ENCODE assay signal across 15 cellular contexts in genomic region chr12:52494100-52494499, GRCh38. TPM values are rescaled to one million over a fixed set of nuclear protein-coding genes. Genes with fewer than 3 reads are reported as not detected.
DNase-seq lines count a peak whose midpoint lies in the region; ATAC-seq and TF ChIP-seq lines count a peak whose summit lies in the region.
"Had no signal": no experiment of that assay in that cellular context is flagged by ENCODE, and none has a peak within 500 bp of the region (broad histone marks: within the 10 kb centered on the region; RNA-seq: fewer than 3 reads in every experiment).

No MANE protein-coding gene starts in this region.

- peaks cover 34% of the 10 kb centered on the region for H3K36me3 ChIP-seq in RWPE2 (ENCODE audit: low read depth)
- no peaks in the 10 kb centered on the region for H3K36me3 ChIP-seq in mesendoderm (ENCODE audit: control insufficient read depth, insufficient read depth, low read length)
- no peaks in the 10 kb centered on the region for H3K36me3 ChIP-seq in tibial nerve
- H3K36me3 ChIP-seq: BLaER1 treated with 17β-estradiol and CSF1 and Interleukin-3, amounts not matched to agents 10 nM and 100 nM; HAP-1 had no signal

- TF ChIP-seq POLR2A in tibial nerve (IDR thresholded peaks at IDR 0.05): no peak

- H3K9me3 ChIP-seq in RWPE2 (ENCODE audit: severe bottlenecking) (no peaks in the 10 kb centered on the region), tibial nerve (no peaks in the 10 kb centered on the region)
- H3K9me3 ChIP-seq: BLaER1 treated with 17β-estradiol and CSF1 and Interleukin-3, amounts not matched to agents 10 nM and 100 nM; HAP-1 had no signal

- H3K9ac ChIP-seq in mesendoderm (ENCODE audit: low read length): no peak overlapping the region
- H3K9ac ChIP-seq: BLaER1 treated with 17β-estradiol and CSF1 and Interleukin-3, amounts not matched to agents 10 nM and 100 nM had no signal

- H3K18ac ChIP-seq in mesendoderm (ENCODE audit: low read length): no peak overlapping the region

- TF ChIP-seq CTCF in RWPE2 (IDR thresholded peaks at IDR 0.05; ENCODE audit: poor library complexity, severe bottlenecking) (no peak), tibial nerve (IDR thresholded peaks at IDR 0.05) (no peak)

- no peak for TF ChIP-seq EP300 in tibial nerve (IDR thresholded peaks at IDR 0.05)

- H3K23ac ChIP-seq in mesendoderm (ENCODE audit: low read length): no peak overlapping the region

- no peaks in the 10 kb centered on the region for H3K79me1 ChIP-seq in mesendoderm (ENCODE audit: low read length)

- no peak overlapping the region for H2BK15ac ChIP-seq in mesendoderm (replicated peaks; ENCODE audit: low read depth)

- H4K8ac ChIP-seq in mesendoderm (ENCODE audit: low read depth, low read length): no peak overlapping the region

- H3K79me2 ChIP-seq in mesendoderm (ENCODE audit: control insufficient read depth, insufficient read depth, low read length): no peaks in the 10 kb centered on the region

- ATAC-seq in RWPE2 (ENCODE audit: low read depth) (peak; percentile 3), sciatic nerve (no peak), GM21423 (IDR thresholded peaks at IDR 0.05; ENCODE audit: unreplicated experiment) (no peak), HG02885 (IDR thresholded peaks at IDR 0.05; ENCODE audit: poor library complexity, unreplicated experiment) (no peak)

- H2BK5ac ChIP-seq in mesendoderm (ENCODE audit: low read length): no peak overlapping the region

- H3K4me1 ChIP-seq in RWPE2 (ENCODE audit: insufficient read depth, poor library complexity, severe bottlenecking) (peaks cover 38% of the 10 kb centered on the region), mesendoderm (ENCODE audit: control insufficient read depth, low read depth, low read length) (peaks cover 26% of the 10 kb centered on the region), tibial nerve (peaks cover 0 to 36% (median 6%) of the 10 kb centered on the region in 4 donors)
- H3K4me1 ChIP-seq: HAP-1 had no signal

- peak overlapping the region; percentile 28 for H3K56ac ChIP-seq in mesendoderm (ENCODE audit: low read length)

- H3K4ac ChIP-seq in mesendoderm (ENCODE audit: low read depth, low read length): no peak overlapping the region

- H3K27me3 ChIP-seq in RWPE2 (ENCODE audit: insufficient read depth, poor library complexity, severe bottlenecking): no peaks in the 10 kb centered on the region
- H3K27me3 ChIP-seq in mesendoderm (ENCODE audit: insufficient read depth, low read length, poor library complexity): no peaks in the 10 kb centered on the region
- no peaks in the 10 kb centered on the region for H3K27me3 ChIP-seq in tibial nerve
- H3K27me3 ChIP-seq: BLaER1 treated with 17β-estradiol and CSF1 and Interleukin-3, amounts not matched to agents 10 nM and 100 nM had no signal

- no peak overlapping the region for H2AK5ac ChIP-seq in mesendoderm (ENCODE audit: low read length)

- no CpG with 5 or more reads among the region's 1 CpG for WGBS in mesendoderm (ENCODE audit: extremely low coverage, insufficient coverage, low lambda C conversion rate)
- 82 to 83% methylated on average over 1 of the region's 1 CpG for WGBS in tibial nerve, 2 donors

- no peak overlapping the region for H2BK120ac ChIP-seq in mesendoderm (ENCODE audit: low read depth, low read length)

- DNase-seq in RWPE2 (ENCODE audit: low spot score) (no peak), epithelial cell of prostate (ENCODE audit: low read depth, low spot score) (no peak), mesendoderm (no peak), tibial nerve (ENCODE audit: low spot score in 2 of 2) (no peak), sciatic nerve (ENCODE audit: low spot score) (no peak)
- DNase-seq: NCI-H1092, NCI-H1694 had no signal

- peak overlapping the region; percentile 100 for H3K27ac ChIP-seq in RWPE2 (ENCODE audit: poor library complexity, severe bottlenecking)
- peak overlapping the region; percentile 99 for H3K27ac ChIP-seq in epithelial cell of prostate
- H3K27ac ChIP-seq in mesendoderm (ENCODE audit: low read depth, low read length): no peak overlapping the region
- peak overlapping the region in 3 of 4 donors; percentile 15 to 76 (median 56) for H3K27ac ChIP-seq in tibial nerve
- H3K27ac ChIP-seq: BLaER1 treated with 17β-estradiol and CSF1 and Interleukin-3, amounts not matched to agents 10 nM and 100 nM; PC-9; SK-N-MC had no signal

- H3K4me3 ChIP-seq in RWPE2 (ENCODE audit: severe bottlenecking): no peak overlapping the region
- H3K4me3 ChIP-seq in mesendoderm (ENCODE audit: low read length): no peak overlapping the region
- no peak overlapping the region for H3K4me3 ChIP-seq in tibial nerve
- H3K4me3 ChIP-seq: BLaER1 treated with 17β-estradiol and CSF1 and Interleukin-3, amounts not matched to agents 10 nM and 100 nM; HAP-1; PC-9; SK-N-MC had no signal

- H3K4me2 ChIP-seq in mesendoderm (ENCODE audit: low read length): no peak overlapping the region
- H3K4me2 ChIP-seq: BLaER1 treated with 17β-estradiol and CSF1 and Interleukin-3, amounts not matched to agents 10 nM and 100 nM had no signal

- no peak overlapping the region for H4K5ac ChIP-seq in mesendoderm (ENCODE audit: low read length)

- intact Hi-C loops in sciatic nerve (cut with DNase I): no loop called here

RNA-seq across cellular contexts. Expression of gene KRT6A, which starts 1.0 kb away (rescaled TPM):
- not detected for polyA plus RNA-seq in mesendoderm (2013, experiment 1 of 2)
- polyA plus RNA-seq in mesendoderm (2013, experiment 2 of 2): not detected
- total RNA-seq in tibial nerve (under 1 TPM in 1 of 4 donors, not detected in 3; 0.30 TPM), sciatic nerve (not detected)
- polyA plus RNA-seq: IgD-negative memory B cell had no signal

RNA-seq across cellular contexts. Expression of gene KRT6C, which starts 20.5 kb away (rescaled TPM):
- polyA plus RNA-seq in mesendoderm (2013, experiment 1 of 2): not detected
- not detected for polyA plus RNA-seq in mesendoderm (2013, experiment 2 of 2)
- total RNA-seq in tibial nerve: not detected
- total RNA-seq in sciatic nerve: not detected
- total RNA-seq: PC-9, Right ventricle myocardium inferior had no signal
- polyA plus RNA-seq: IgD-negative memory B cell had no signal

RNA-seq across cellular contexts. Expression of gene KRT5, which starts 26.1 kb away (rescaled TPM):
- polyA plus RNA-seq in mesendoderm (2013, experiment 1 of 2): 0.04 TPM
- polyA plus RNA-seq in mesendoderm (2013, experiment 2 of 2): 0.03 TPM
- total RNA-seq in tibial nerve (1 to 10 TPM in 1 of 4 donors, under 1 TPM in 1, not detected in 2; 0.22 to 2.7 TPM), sciatic nerve (2.6 TPM)
- polyA plus RNA-seq: IgD-negative memory B cell had no signal

RNA-seq across cellular contexts. Expression of gene KRT6B, which starts 42.2 kb away (rescaled TPM):
- polyA plus RNA-seq in mesendoderm (2013, experiment 1 of 2): not detected
- polyA plus RNA-seq in mesendoderm (2013, experiment 2 of 2): not detected
- total RNA-seq in tibial nerve: not detected
- not detected for total RNA-seq in sciatic nerve
- total RNA-seq: Right ventricle myocardium inferior had no signal
- polyA plus RNA-seq: IgD-negative memory B cell had no signal

RNA-seq across cellular contexts. Expression of gene KRT71, which starts 58.8 kb away (rescaled TPM):
- not detected for polyA plus RNA-seq in mesendoderm (2013, experiment 1 of 2)
- polyA plus RNA-seq in mesendoderm (2013, experiment 2 of 2): not detected
- total RNA-seq in tibial nerve (not detected), sciatic nerve (not detected)
- total RNA-seq: PC-9, Right ventricle myocardium inferior had no signal
- polyA plus RNA-seq: IgD-negative memory B cell had no signal
